In the genomic region with DNA sequence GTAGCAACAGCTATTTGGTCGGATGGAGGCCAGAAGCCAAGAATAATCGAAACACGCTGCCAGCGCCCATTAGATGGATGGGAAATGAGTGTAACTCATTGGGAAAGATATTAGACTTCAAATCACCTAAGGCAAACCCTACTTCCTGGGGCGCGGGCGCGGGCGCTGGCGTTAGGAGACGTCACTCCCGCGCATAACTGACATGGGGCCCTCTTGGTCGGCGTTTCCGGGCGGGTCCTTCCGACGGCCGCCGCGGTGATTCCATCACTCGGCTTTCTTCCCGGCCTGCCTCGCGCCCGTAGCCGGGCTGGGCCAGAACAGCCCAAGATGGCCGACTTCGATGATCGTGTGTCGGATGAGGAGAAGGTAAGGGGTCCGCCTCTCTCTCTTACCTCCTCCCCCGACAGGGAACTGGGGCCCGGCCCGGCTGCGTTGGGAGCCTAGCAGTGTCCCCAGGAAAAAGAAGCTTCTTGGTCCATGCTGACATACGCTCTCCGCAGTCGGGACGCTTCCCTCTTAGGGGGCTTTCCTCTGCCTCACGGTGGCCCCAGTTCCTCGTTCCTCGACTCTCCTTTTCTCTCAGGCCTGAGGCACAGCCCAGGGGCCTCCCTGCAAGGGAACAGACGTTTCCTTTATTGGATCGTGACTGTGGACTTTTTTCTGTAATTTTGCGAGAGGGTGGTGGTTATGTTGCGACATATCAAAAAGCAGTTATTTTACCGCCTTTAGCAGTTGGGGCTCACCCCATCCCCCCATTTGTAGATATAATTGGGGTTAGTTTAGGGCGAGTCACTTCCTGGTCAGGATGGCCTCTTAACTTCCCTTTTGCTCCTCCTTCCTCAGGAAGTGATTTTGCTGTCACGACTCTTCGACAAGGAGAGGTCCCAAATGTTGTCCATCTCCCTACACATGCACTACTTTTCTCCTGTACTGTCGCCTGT, we compare ENCODE assay signal across 8 cellular contexts. TPM values are rescaled to one million over a fixed set of nuclear protein-coding genes. Genes with fewer than 3 reads are reported as not detected.
DNase-seq lines count a peak whose midpoint lies in the region; TF ChIP-seq lines count a peak whose summit lies in the region.

A gene (plus strand): TSS at position 315 of the 941 bp plus-strand sequence. CDS start 13 bp downstream, at position 328.

- TF ChIP-seq CTCF in GM20000 (IDR thresholded peaks at IDR 0.05; ENCODE audit: extremely low read depth, missing control alignments) = no peak

- DNase-seq in COLO668 (lab: John Stamatoyannopoulos, UW; ENCODE audit: unreplicated experiment) (peak; percentile 97), GM20000 (ENCODE audit: low spot score) (peak; percentile 84), HT-29 (ENCODE audit: low spot score) (peak; percentile 90), medulla oblongata (ENCODE audit: extremely low spot score) (peak; percentile 94)
- peak; percentile 84 for DNase-seq in NK-92 treated with Interleukin-12 subunit alpha and Interleukin-12 subunit beta, amount 100 ng/mL, for 24 hours (lab: John Stamatoyannopoulos, UW)
- peak; percentile 93 for DNase-seq in activated CD8-positive, alpha-beta memory T cell treated with anti-CD3 and anti-CD28 coated beads for 24 hours
- DNase-seq in effector CD8-positive, alpha-beta T cell (lab: John Stamatoyannopoulos, UW) = peak; percentile 79
- DNase-seq in stimulated activated CD4-positive, alpha-beta T cell treated with anti-CD3 and anti-CD28 coated beads, TNF-alpha, amount 100 ng/mL, for 48 hours (ENCODE audit: low read depth in 3 of 3) = peak; percentile 83 to 87 (median 86)

RNA-seq across cellular contexts. Expression of the gene that starts here (rescaled TPM):
- total RNA-seq in HT-29 (2014; rRNA removed; shearing (Covaris generic)) = 132 and 133 TPM in 2 replicates

Comparison
In these comparisons a context has a peak if more than half of its experiments do, and no peak if none do; other contexts are left out.
1. Peak in every context shown above with its lines: DNase-seq.